Comparison of ENCODE assay signal across 8 cellular contexts in genomic region chr15:25501828-25502446, GRCh38.
DNase-seq lines count a peak whose midpoint lies in the region; ATAC-seq and TF ChIP-seq lines count a peak whose summit lies in the region.

No MANE protein-coding gene starts in this region.

- H3K27me3 ChIP-seq in Panc1 (ENCODE audit: control insufficient read depth, insufficient read depth, low read length): no peaks in the 10 kb centered on the region
- H3K27me3 ChIP-seq in psoas muscle (ENCODE audit: insufficient read depth in 3 of 3, low read length in 2 of 3): no peaks in the 10 kb centered on the region

- no peak overlapping the region for H3K27ac ChIP-seq in Panc1 (ENCODE audit: low read length)
- no peak overlapping the region for H3K27ac ChIP-seq in psoas muscle

- H3K4me3 ChIP-seq in Panc1 (ENCODE audit: low read depth in 2 of 2, low read length in 2 of 2) (no peak overlapping the region), fibroblast of pulmonary artery (replicated peaks; ENCODE audit: low read depth, low read length) (no peak overlapping the region), psoas muscle (no peak overlapping the region)

- ATAC-seq in Panc1 (no peak), psoas muscle (peak in 2 of 4 donors; percentile 63 to 67), omental fat pad (ENCODE audit: low FRiP score) (no peak)

- 31 to 34% (median 33%) methylated on average over 5 of the region's 5 CpGs for WGBS in psoas muscle, 3 donors

- H3K36me3 ChIP-seq in Panc1 (ENCODE audit: control insufficient read depth, insufficient read depth, low read length) (no peaks in the 10 kb centered on the region), psoas muscle (ENCODE audit: insufficient read depth in 1 of 2, low read depth in 1 of 2) (no peaks in the 10 kb centered on the region)

- intact Hi-C loops in Panc1 (cut with micrococcal nuclease; ENCODE audit: unreplicated experiment) (loop anchor here (10.0 kb wide), 2 partner anchors 183 to 1363 kb away; partner anchors contain the start of gene GABRA5), psoas muscle (cut with DNase I) (loop anchor here (5.0 to 10.0 kb wide), 3 partner anchors 193 to 1363 kb away; partner anchors contain the start of gene GABRA5 (in 2 of the 2))

- DNase-seq in A172 (ENCODE audit: low spot score) (peak; percentile 6), G401 (ENCODE audit: low spot score) (peak; percentile 74), Panc1 (ENCODE audit: low read depth, low spot score) (no peak), fibroblast of pulmonary artery (ENCODE audit: low read depth) (peak; percentile 39), psoas muscle (no peak), omental fat pad (ENCODE audit: low spot score) (no peak)
- no peak for DNase-seq in activated CD4-positive, alpha-beta T cell treated with anti-CD3 and anti-CD28 coated beads for 4 hours
- no peak for DNase-seq in stimulated activated CD4-positive, alpha-beta T cell treated with anti-CD3 and anti-CD28 coated beads, Interleukin-4, amount 100 ng/mL, for 1 hour

- POLR2A ChIA-PET in Panc1 (lab: Charles Lee): no interaction called here

- H3K9me3 ChIP-seq in Panc1 (ENCODE audit: control insufficient read depth, insufficient read depth, low read depth, low read length) (no peaks in the 10 kb centered on the region), psoas muscle (no peaks in the 10 kb centered on the region)

- CTCF ChIA-PET in Panc1 (lab: Charles Lee): no interaction called here

- peak; percentile 70 for TF ChIP-seq CTCF in Panc1 (IDR thresholded peaks at IDR 0.05)
- TF ChIP-seq CTCF in fibroblast of pulmonary artery (IDR thresholded peaks at IDR 0.05; ENCODE audit: low read length, missing control alignments): peak; percentile 36
- TF ChIP-seq CTCF in psoas muscle (IDR thresholded peaks at IDR 0.05): peak; percentile 61
- no peak for TF ChIP-seq CTCF in omental fat pad (IDR thresholded peaks at IDR 0.05)

- in situ Hi-C loops in G401 (cut with HindIII; ENCODE audit: low sequenced_read_pairs) (no loop called here), Panc1 (cut with HindIII; ENCODE audit: low pct_unique_long_range_greater_than_20kb, low sequenced_read_pairs) (no loop called here)

- H3K4me1 ChIP-seq in Panc1 (ENCODE audit: control insufficient read depth, insufficient read depth, low read length) (no peaks in the 10 kb centered on the region), psoas muscle (no peaks in the 10 kb centered on the region)

- BruUV-seq in Panc1 (replicated peaks; lab: Mats Ljungman, UMichigan): no TSS peak

Comparison
In these comparisons a context has a peak if more than half of its experiments do, and no peak if none do; other contexts are left out.
1. DNase-seq: peak in A172 (single experiment), G401 (single experiment) and fibroblast of pulmonary artery (single experiment); none in Panc1 (single experiment), psoas muscle (0 of 2), omental fat pad (single experiment), activated CD4-positive, alpha-beta T cell treated with anti-CD3 and anti-CD28 coated beads for 4 hours (0 of 2) and stimulated activated CD4-positive, alpha-beta T cell treated with anti-CD3 and anti-CD28 coated beads, Interleukin-4, amount 100 ng/mL, for 1 hour (single experiment).
2. CTCF ChIP-seq: peak in Panc1 (single experiment), fibroblast of pulmonary artery (single experiment) and psoas muscle (single experiment); none in omental fat pad (0 of 3).